In the genomic region with DNA sequence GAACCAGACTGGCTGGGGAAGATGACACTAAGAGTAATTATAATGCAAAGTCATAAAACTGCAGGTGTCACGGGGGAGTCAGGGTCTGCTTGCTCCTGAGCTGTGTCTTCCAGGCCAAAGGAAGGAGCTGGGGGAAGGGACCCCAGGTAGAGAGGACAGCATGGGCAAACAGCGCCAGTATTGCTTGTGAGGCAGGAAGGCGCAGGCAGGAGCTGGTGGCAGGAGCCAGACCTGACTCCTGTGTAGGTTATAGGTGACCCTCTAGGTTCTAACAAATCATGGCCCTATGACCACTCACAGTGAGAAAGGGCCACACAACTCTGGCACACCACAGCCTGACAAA, we compare ENCODE assay signal across 12 cellular contexts. TPM values are rescaled to one million over a fixed set of nuclear protein-coding genes. Genes with fewer than 3 reads are reported as not detected.
DNase-seq lines count a peak whose midpoint lies in the region; ATAC-seq and TF ChIP-seq lines count a peak whose summit lies in the region.
"Had no signal": no experiment of that assay in that cellular context is flagged by ENCODE, and none has a peak within 500 bp of the region (broad histone marks: within the 10 kb centered on the region; RNA-seq: fewer than 3 reads in every experiment).

No MANE protein-coding gene starts in this region.

- DNase-seq in activated CD4-positive, alpha-beta T cell treated with anti-CD3 and anti-CD28 coated beads for 36 hours, result peak; percentile 43
- no peak for DNase-seq in activated CD4-positive, alpha-beta T cell treated with anti-CD3 and anti-CD28 coated beads for 1 hour
- peak; percentile 40 for DNase-seq in activated CD4-positive, alpha-beta memory T cell treated with anti-CD3 and anti-CD28 coated beads for 36 hours
- DNase-seq in left lung (peak in 1 of 2 donors; percentile 31), spleen (no peak), RKO (ENCODE audit: low spot score) (no peak), SIG-M5 treated with dmso at 0.1 percent for 504 hours (lab: John Stamatoyannopoulos, UW; ENCODE audit: unreplicated experiment) (no peak)
- DNase-seq: dorsolateral prefrontal cortex, NCI-H146 had no signal

- peak overlapping the region; percentile 92 to 98 for H3K27ac ChIP-seq in left lung
- H3K27ac ChIP-seq in spleen, result peak overlapping the region in 6 of 8 donors; percentile 29 to 93 (median 89)
- H3K27ac ChIP-seq: dorsolateral prefrontal cortex had no signal

- H3K27ac Mint-ChIP-seq in activated CD4-positive, alpha-beta T cell treated with anti-CD3 and anti-CD28 coated beads for 36 hours, result peak overlapping the region; percentile 100
- peak overlapping the region; percentile 100 for H3K27ac Mint-ChIP-seq in activated CD4-positive, alpha-beta memory T cell treated with anti-CD3 and anti-CD28 coated beads for 36 hours

- no peaks in the 10 kb centered on the region for H3K27me3 Mint-ChIP-seq in activated CD4-positive, alpha-beta T cell treated with anti-CD3 and anti-CD28 coated beads for 36 hours
- H3K27me3 Mint-ChIP-seq in activated CD4-positive, alpha-beta memory T cell treated with anti-CD3 and anti-CD28 coated beads for 36 hours, result peaks cover 6% of the 10 kb centered on the region

- no peaks in the 10 kb centered on the region for H3K9me3 ChIP-seq in left lung
- no peaks in the 10 kb centered on the region for H3K9me3 ChIP-seq in spleen
- H3K9me3 ChIP-seq: tibial nerve had no signal

- peak overlapping the region; percentile 96 for H3K4me3 Mint-ChIP-seq in activated CD4-positive, alpha-beta T cell treated with anti-CD3 and anti-CD28 coated beads for 36 hours
- peak overlapping the region; percentile 98 for H3K4me3 Mint-ChIP-seq in activated CD4-positive, alpha-beta memory T cell treated with anti-CD3 and anti-CD28 coated beads for 36 hours

- no peaks in the 10 kb centered on the region for H3K9me3 Mint-ChIP-seq in activated CD4-positive, alpha-beta T cell treated with anti-CD3 and anti-CD28 coated beads for 36 hours (ENCODE audit: low read depth)
- no peaks in the 10 kb centered on the region for H3K9me3 Mint-ChIP-seq in activated CD4-positive, alpha-beta memory T cell treated with anti-CD3 and anti-CD28 coated beads for 36 hours

- H3K4me1 ChIP-seq in left lung (peaks cover 18 to 84% of the 10 kb centered on the region in 2 donors), spleen (peaks cover 37 to 95% (median 88%) of the 10 kb centered on the region in 6 donors)

- H3K4me3 ChIP-seq in left lung (peak overlapping the region; percentile 73 to 84), spleen (peak overlapping the region in 7 of 8 donors; percentile 63 to 85 (median 70))

- ATAC-seq in activated CD4-positive, alpha-beta T cell treated with anti-CD3 and anti-CD28 coated beads for 36 hours, result no peak
- ATAC-seq in left lung, result no peak
- ATAC-seq in GM18858 (IDR thresholded peaks at IDR 0.05; ENCODE audit: unreplicated experiment), result no peak

- POLR2A ChIA-PET in activated CD4-positive, alpha-beta T cell treated with anti-CD3 and anti-CD28 coated beads for 36 hours (lab: Charles Lee), result interaction anchor here (1.0 to 13.7 kb wide), 8 partner anchors 8 to 273 kb away, joined by 3 to 267 read pairs (median 8); partner anchors contain the start of genes C3orf18 and HEMK1
- POLR2A ChIA-PET in activated CD4-positive, alpha-beta memory T cell treated with anti-CD3 and anti-CD28 coated beads for 36 hours (lab: Charles Lee), result interaction anchor here (0.7 to 24.8 kb wide), 10 partner anchors 8 to 272 kb away, joined by 3 to 1013 read pairs (median 6); partner anchors contain the start of genes C3orf18, HEMK1 and RASSF1

- peaks cover 97% of the 10 kb centered on the region for H3K36me3 Mint-ChIP-seq in activated CD4-positive, alpha-beta T cell treated with anti-CD3 and anti-CD28 coated beads for 36 hours (ENCODE audit: low read depth)
- H3K36me3 Mint-ChIP-seq in activated CD4-positive, alpha-beta memory T cell treated with anti-CD3 and anti-CD28 coated beads for 36 hours, result peaks cover 96% of the 10 kb centered on the region

- peaks cover 37% of the 10 kb centered on the region for H3K4me1 Mint-ChIP-seq in activated CD4-positive, alpha-beta T cell treated with anti-CD3 and anti-CD28 coated beads for 36 hours
- peaks cover 39% of the 10 kb centered on the region for H3K4me1 Mint-ChIP-seq in activated CD4-positive, alpha-beta memory T cell treated with anti-CD3 and anti-CD28 coated beads for 36 hours (ENCODE audit: low read depth)

- no peak for TF ChIP-seq CTCF in left lung (IDR thresholded peaks at IDR 0.05)
- no peak for TF ChIP-seq CTCF in spleen (IDR thresholded peaks at IDR 0.05 in 8 of 11, conservative IDR thresholded peaks at IDR 0.05 in 3 of 11)

- no peak for TF ChIP-seq POLR2A in spleen (IDR thresholded peaks at IDR 0.05)

- intact Hi-C loops in activated CD4-positive, alpha-beta T cell treated with anti-CD3 and anti-CD28 coated beads for 36 hours (cut with DNase I, micrococcal nuclease), result loop anchor here (2.0 to 10.0 kb wide), 7 partner anchors 172 to 1665 kb away; partner anchors contain the start of genes CYB561D2 (in 2 of the 2), NPRL2 (in 2 of the 2), GNAI2 (in 1 of the 2) and IFRD2 (in 1 of the 2)
- intact Hi-C loops in activated CD4-positive, alpha-beta memory T cell treated with anti-CD3 and anti-CD28 coated beads for 36 hours (cut with micrococcal nuclease), result loop anchor here (5.0 to 10.0 kb wide), 3 partner anchors 157 to 1665 kb away; partner anchors contain the start of genes CYB561D2, NPRL2 and WDR82
- intact Hi-C loops in left lung (cut with DNase I) (no loop called here), spleen (cut with DNase I; ENCODE audit: low total_unique reads) (no loop called here)

- H3K36me3 ChIP-seq in left lung, result peaks cover 0 to 52% of the 10 kb centered on the region in 2 donors
- H3K36me3 ChIP-seq in spleen, result peaks cover 0 to 40% (median 28%) of the 10 kb centered on the region in 6 donors

- CTCF ChIA-PET in activated CD4-positive, alpha-beta T cell treated with anti-CD3 and anti-CD28 coated beads for 36 hours (lab: Charles Lee), result interaction anchor here (0.7 to 25.3 kb wide), 7 partner anchors 8 to 893 kb away, joined by 3 to 647 read pairs (median 5); partner anchors contain the start of genes C3orf18 and HEMK1
- CTCF ChIA-PET in activated CD4-positive, alpha-beta memory T cell treated with anti-CD3 and anti-CD28 coated beads for 36 hours (lab: Charles Lee), result interaction anchor here (1.0 to 20.7 kb wide), 8 partner anchors 9 to 775 kb away, joined by 3 to 908 read pairs (median 8); partner anchors contain the start of genes C3orf18, HEMK1 and MANF

- 62 to 84% (median 74%) methylated on average over 3 of the region's 3 CpGs for WGBS in spleen, 5 donors

- H3K27me3 ChIP-seq in left lung, result no peaks in the 10 kb centered on the region
- no peaks in the 10 kb centered on the region for H3K27me3 ChIP-seq in spleen (replicated peaks in 1 of 7)
- H3K27me3 ChIP-seq: dorsolateral prefrontal cortex, tibial nerve had no signal

RNA-seq across cellular contexts. Expression of gene CISH, which starts 1.9 kb away (rescaled TPM):
- 100 to 1,000 TPM; 265 to 269 TPM for total RNA-seq in activated CD4-positive, alpha-beta T cell treated with anti-CD3 and anti-CD28 coated beads for 36 hours
- 100 to 1,000 TPM; 319 TPM for total RNA-seq in activated CD4-positive, alpha-beta memory T cell treated with anti-CD3 and anti-CD28 coated beads for 36 hours
- total RNA-seq in left lung (10 to 100 TPM; 42.5 to 55.2 TPM), spleen (10 to 100 TPM in 5 of 7 donors, 1 to 10 TPM in 2; 8.7 to 23.6 (median 14.0) TPM)
- polyA plus RNA-seq in spleen, result 1 to 10 TPM; 2.9 to 7.4 (median 6.7) TPM

RNA-seq across cellular contexts. Expression of gene MAPKAPK3, which starts 7.2 kb away (rescaled TPM):
- total RNA-seq in activated CD4-positive, alpha-beta T cell treated with anti-CD3 and anti-CD28 coated beads for 36 hours, result 100 to 1,000 TPM; 178 to 218 TPM
- 100 to 1,000 TPM; 186 to 187 TPM for total RNA-seq in activated CD4-positive, alpha-beta memory T cell treated with anti-CD3 and anti-CD28 coated beads for 36 hours
- total RNA-seq in left lung (100 to 1,000 TPM in 1 of 2 donors, 10 to 100 TPM in 1; 98.6 to 118 TPM), spleen (10 to 100 TPM; 34.7 to 55.0 (median 44.9) TPM)
- polyA plus RNA-seq in spleen, result 10 to 100 TPM; 18.0 to 34.8 (median 18.9) TPM

RNA-seq across cellular contexts. Expression of gene HEMK1, which starts 40.4 kb away (rescaled TPM):
- 10 to 100 TPM; 61.6 to 77.7 TPM for total RNA-seq in activated CD4-positive, alpha-beta T cell treated with anti-CD3 and anti-CD28 coated beads for 36 hours
- total RNA-seq in activated CD4-positive, alpha-beta memory T cell treated with anti-CD3 and anti-CD28 coated beads for 36 hours, result 10 to 100 TPM; 78.7 to 82.6 TPM
- total RNA-seq in left lung, result 10 to 100 TPM; 24.0 to 27.6 TPM
- 10 to 100 TPM in 6 of 7 donors, 1 to 10 TPM in 1; 7.6 to 22.5 (median 18.9) TPM for total RNA-seq in spleen
- 10 to 100 TPM; 25.1 to 45.2 (median 41.1) TPM for polyA plus RNA-seq in spleen

RNA-seq across cellular contexts. Expression of gene C3orf18, which starts 42.2 kb away (rescaled TPM):
- 10 to 100 TPM; 31.7 to 31.9 TPM for total RNA-seq in activated CD4-positive, alpha-beta T cell treated with anti-CD3 and anti-CD28 coated beads for 36 hours
- 10 to 100 TPM; 16.7 to 17.0 TPM for total RNA-seq in activated CD4-positive, alpha-beta memory T cell treated with anti-CD3 and anti-CD28 coated beads for 36 hours
- total RNA-seq in left lung, result 1 to 10 TPM; 6.2 to 6.6 TPM
- total RNA-seq in spleen, result 10 to 100 TPM in 1 of 7 donors, 1 to 10 TPM in 6; 3.2 to 12.2 (median 5.8) TPM
- polyA plus RNA-seq in spleen, result 1 to 10 TPM; 2.3 to 4.6 (median 3.5) TPM
- total RNA-seq: A172 had no signal

Comparison
In these comparisons a context has a peak if more than half of its experiments do, and no peak if none do; other contexts are left out.
1. DNase-seq: peak in activated CD4-positive, alpha-beta T cell treated with anti-CD3 and anti-CD28 coated beads for 36 hours (single experiment) and activated CD4-positive, alpha-beta memory T cell treated with anti-CD3 and anti-CD28 coated beads for 36 hours (single experiment); none in activated CD4-positive, alpha-beta T cell treated with anti-CD3 and anti-CD28 coated beads for 1 hour (single experiment), spleen (single experiment), RKO (single experiment) and SIG-M5 treated with dmso at 0.1 percent for 504 hours (single experiment).
2. RNA of gene CISH, which starts 1.9 kb away (total RNA-seq): 319 TPM in activated CD4-positive, alpha-beta memory T cell treated with anti-CD3 and anti-CD28 coated beads for 36 hours and 265 to 269 TPM in activated CD4-positive, alpha-beta T cell treated with anti-CD3 and anti-CD28 coated beads for 36 hours; 42.5 to 55.2 TPM in left lung and 8.7 to 23.6 TPM in spleen; every median in the first group is over 4 times any median in the second.
3. intact Hi-C loops: an anchor here in activated CD4-positive, alpha-beta T cell treated with anti-CD3 and anti-CD28 coated beads for 36 hours (2.0 to 10.0 kb wide) and activated CD4-positive, alpha-beta memory T cell treated with anti-CD3 and anti-CD28 coated beads for 36 hours (5.0 to 10.0 kb wide); none called in left lung and spleen.